27 cellular contexts compared by ENCODE assay signal in the genomic region with DNA sequence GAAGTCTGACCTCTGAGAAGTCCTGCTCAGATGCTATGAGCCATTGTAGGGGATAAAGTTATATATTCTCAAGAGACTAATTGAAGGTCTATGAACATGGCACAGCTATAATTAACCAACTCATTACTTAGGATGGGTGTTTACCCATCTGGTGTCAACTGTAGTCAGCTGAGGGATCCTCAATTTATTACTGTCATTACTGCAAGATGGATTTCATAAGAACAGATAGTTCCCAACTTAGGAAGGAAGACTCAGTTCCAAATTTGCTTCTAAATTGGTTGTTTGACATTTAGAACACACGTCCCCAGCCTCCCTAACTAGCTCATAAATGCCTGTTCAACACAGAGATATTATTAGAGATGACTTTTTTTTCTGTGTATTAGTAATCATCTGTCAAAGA.
"Had no signal": no experiment of that assay in that cellular context is flagged by ENCODE, and none has a peak within 500 bp of the region (broad histone marks: within the 10 kb centered on the region; RNA-seq: fewer than 3 reads in every experiment).

No MANE protein-coding gene starts in this region.

- H3K9me3 Mint-ChIP-seq: activated naive CD4-positive, alpha-beta T cell treated with anti-CD3 and anti-CD28 coated beads, Interleukin-2, amount 50 U/mL, for 24 hours; activated naive CD8-positive, alpha-beta T cell treated with anti-CD3 and anti-CD28 coated beads, Interleukin-2, amount 50 U/mL, for 24 hours; activated T-helper 2 cell treated with anti-CD3 and anti-CD28 coated beads, Interferon-gamma antibody, Interleukin-2, Interleukin-4, amounts not matched to agents 10 μg/mL and 5 μg/mL and 100 μg/mL, durations not matched to agents 14 hours and 24 hours and 36 hours; natural killer cell; neural progenitor cell had no signal

- ATAC-seq: activated CD4-positive, alpha-beta T cell treated with anti-CD3 and anti-CD28 coated beads for 36 hours; activated CD8-positive, alpha-beta memory T cell treated with anti-CD3 and anti-CD28 coated beads, Interleukin-2, amount 10 ng/mL, durations not matched to agents 7 days and 5 days; activated CD8-positive, alpha-beta T cell treated with anti-CD3 and anti-CD28 coated beads, Interleukin-2, amount 10 ng/mL, durations not matched to agents 7 days and 5 days; activated naive CD8-positive, alpha-beta T cell treated with anti-CD3 and anti-CD28 coated beads, Interleukin-2, amount 50 U/mL, for 24 hours; left lung; lower lobe of right lung; natural killer cell; right cardiac atrium; stimulated activated naive CD8-positive, alpha-beta T cell treated with anti-CD3 and anti-CD28 coated beads, Interleukin-15, Interleukin-2, amounts not matched to agents 100 U/mL and 50 U/mL, for 24 hours had no signal

- H3K9ac ChIP-seq: neural progenitor cell had no signal

- H3K9me3 ChIP-seq: breast epithelium, esophagus squamous epithelium, left lung, lower lobe of right lung, spleen, testis, transverse colon, uterus had no signal

- H3K4me1 Mint-ChIP-seq: activated CD4-positive, alpha-beta T cell treated with anti-CD3 and anti-CD28 coated beads for 36 hours; activated CD8-positive, alpha-beta memory T cell treated with anti-CD3 and anti-CD28 coated beads, Interleukin-2, amount 10 ng/mL, durations not matched to agents 7 days and 5 days; activated naive CD4-positive, alpha-beta T cell treated with anti-CD3 and anti-CD28 coated beads, Interleukin-2, amount 50 U/mL, for 24 hours; activated naive CD8-positive, alpha-beta T cell treated with anti-CD3 and anti-CD28 coated beads, Interleukin-2, amount 50 U/mL, for 24 hours; natural killer cell; neural progenitor cell had no signal

- H3K27ac ChIP-seq: breast epithelium, esophagus squamous epithelium, left lung, lower lobe of right lung, neural progenitor cell, testis, transverse colon had no signal

- H3K4me1 ChIP-seq: breast epithelium, esophagus squamous epithelium, left lung, lower lobe of right lung, neural progenitor cell, spleen, testis, transverse colon, uterus had no signal

- DNase-seq: activated CD4-positive, alpha-beta T cell treated with anti-CD3 and anti-CD28 coated beads for 36 hours; activated CD4-positive, CD25-positive, alpha-beta regulatory T cell; activated CD8-positive, alpha-beta memory T cell treated with anti-CD3 and anti-CD28 coated beads, Interleukin-2, amount 10 ng/mL, durations not matched to agents 7 days and 5 days; activated CD8-positive, alpha-beta T cell treated with anti-CD3 and anti-CD28 coated beads, Interleukin-2, amount 10 ng/mL, durations not matched to agents 7 days and 5 days; activated naive CD8-positive, alpha-beta T cell treated with anti-CD3 and anti-CD28 coated beads, Interleukin-2, amount 50 U/mL, for 24 hours; activated T-cell treated with anti-CD3 and anti-CD28 coated beads, Interleukin-2, amount 50 U/mL, for 48 hours; amygdala; central memory CD4-positive, alpha-beta T cell; esophagus squamous epithelium; glutamatergic neuron; left lung; lower lobe of right lung; mesenchymal stem cell; natural killer cell; occipital lobe; right cardiac atrium; spleen; stimulated activated naive CD8-positive, alpha-beta T cell treated with anti-CD3 and anti-CD28 coated beads, Interleukin-15, Interleukin-2, amounts not matched to agents 100 U/mL and 50 U/mL, for 24 hours; testis; transverse colon; uterus had no signal

- H3K36me3 ChIP-seq: breast epithelium, left lung, neural progenitor cell, uterus had no signal

- FAIRE-seq: frontal cortex, islet of Langerhans had no signal

- H3K36me3 Mint-ChIP-seq: activated CD8-positive, alpha-beta memory T cell treated with anti-CD3 and anti-CD28 coated beads, Interleukin-2, amount 10 ng/mL, durations not matched to agents 7 days and 5 days; activated naive CD4-positive, alpha-beta T cell treated with anti-CD3 and anti-CD28 coated beads, Interleukin-2, amount 50 U/mL, for 24 hours; natural killer cell had no signal

- H3K27me3 ChIP-seq: breast epithelium, esophagus squamous epithelium, neural progenitor cell, testis, transverse colon, uterus had no signal

- H3K4me3 Mint-ChIP-seq: activated CD4-positive, alpha-beta T cell treated with anti-CD3 and anti-CD28 coated beads for 36 hours; activated CD8-positive, alpha-beta memory T cell treated with anti-CD3 and anti-CD28 coated beads, Interleukin-2, amount 10 ng/mL, durations not matched to agents 7 days and 5 days; activated CD8-positive, alpha-beta T cell treated with anti-CD3 and anti-CD28 coated beads, Interleukin-2, amount 10 ng/mL, durations not matched to agents 7 days and 5 days; activated naive CD4-positive, alpha-beta T cell treated with anti-CD3 and anti-CD28 coated beads, Interleukin-2, amount 50 U/mL, for 24 hours; activated naive CD8-positive, alpha-beta T cell treated with anti-CD3 and anti-CD28 coated beads, Interleukin-2, amount 50 U/mL, for 24 hours; natural killer cell; neural progenitor cell had no signal

- H3K4me3 ChIP-seq: breast epithelium, esophagus squamous epithelium, left lung, lower lobe of right lung, neural progenitor cell, spleen, testis, transverse colon, uterus had no signal

- H3K27ac Mint-ChIP-seq: activated CD4-positive, alpha-beta T cell treated with anti-CD3 and anti-CD28 coated beads for 36 hours; activated CD8-positive, alpha-beta memory T cell treated with anti-CD3 and anti-CD28 coated beads, Interleukin-2, amount 10 ng/mL, durations not matched to agents 7 days and 5 days; activated CD8-positive, alpha-beta T cell treated with anti-CD3 and anti-CD28 coated beads, Interleukin-2, amount 10 ng/mL, durations not matched to agents 7 days and 5 days; activated naive CD4-positive, alpha-beta T cell treated with anti-CD3 and anti-CD28 coated beads, Interleukin-2, amount 50 U/mL, for 24 hours; activated naive CD8-positive, alpha-beta T cell treated with anti-CD3 and anti-CD28 coated beads, Interleukin-2, amount 50 U/mL, for 24 hours; activated T-helper 2 cell treated with anti-CD3 and anti-CD28 coated beads, Interferon-gamma antibody, Interleukin-2, Interleukin-4, amounts not matched to agents 10 μg/mL and 5 μg/mL and 100 μg/mL, durations not matched to agents 14 hours and 24 hours and 36 hours; natural killer cell; neural progenitor cell had no signal

- H3K4me2 ChIP-seq: neural progenitor cell had no signal

- H2AFZ ChIP-seq: neural progenitor cell had no signal
